In the genomic region with DNA sequence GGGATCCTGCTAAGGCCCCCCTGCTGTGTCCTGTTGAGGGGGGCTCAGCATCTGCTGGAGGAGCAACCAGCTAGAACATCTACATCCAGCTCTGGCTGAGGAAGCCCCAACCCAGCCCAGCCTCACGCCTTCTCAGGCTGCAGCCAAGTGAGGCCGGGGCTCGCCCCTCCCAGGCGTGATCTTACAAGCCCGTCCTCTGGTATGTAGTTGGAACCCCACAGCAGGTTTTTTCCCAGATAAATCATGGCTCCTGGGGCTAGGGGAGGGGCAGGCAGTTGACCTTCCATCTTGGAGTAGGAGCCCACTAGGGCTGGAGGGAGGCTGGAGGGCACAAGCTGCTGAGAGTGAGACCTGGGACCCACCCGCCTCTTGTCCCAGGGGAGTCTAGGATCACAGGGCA, we compare ENCODE assay signal across 16 cellular contexts. TPM values are rescaled to one million over a fixed set of nuclear protein-coding genes. Genes with fewer than 3 reads are reported as not detected.
A peak's percentile ranks its signal among the peaks of the same experiment; 100 is the strongest.
DNase-seq lines count a peak whose midpoint lies in the region; ATAC-seq, FAIRE-seq and TF ChIP-seq lines count a peak whose summit lies in the region.
"Had no signal": no experiment of that assay in that cellular context is flagged by ENCODE, and none has a peak within 500 bp of the region (broad histone marks: within the 10 kb centered on the region; RNA-seq: fewer than 3 reads in every experiment).

No MANE protein-coding gene starts in this region.

- no TSS peak for BruUV-seq in A673 (replicated peaks; lab: Mats Ljungman, UMichigan)

- no peak for TF ChIP-seq CTCF in bronchial epithelial cell (IDR thresholded peaks at IDR 0.05; ENCODE audit: insufficient read depth, low read length, severe bottlenecking)
- TF ChIP-seq CTCF in keratinocyte (optimal IDR thresholded peaks at IDR 0.05 in 1 of 3, IDR thresholded peaks at IDR 0.05 in 1 of 3, conservative IDR thresholded peaks at IDR 0.05 in 1 of 3; ENCODE audit: extremely low read depth in 1 of 3, insufficient read depth in 2 of 3, low read length in 3 of 3): no peak
- no peak for TF ChIP-seq CTCF in A673 (conservative IDR thresholded peaks at IDR 0.05; ENCODE audit: low read depth, low read length)

- intact Hi-C loops in A673 (cut with micrococcal nuclease; ENCODE audit: unreplicated experiment): no loop called here

- peaks cover 18% of the 10 kb centered on the region for H3K4me1 Mint-ChIP-seq in T-helper 17 cell

- POLR2A ChIA-PET in A673 (lab: Charles Lee; ENCODE audit: low non-redundant PET): no interaction called here

- dilution Hi-C loops in keratinocyte (cut with MboI; ENCODE audit: extremely low pct_ligation_motif_present, low sequenced_read_pairs): no loop called here

- H3K4me2 ChIP-seq in keratinocyte (ENCODE audit: control insufficient read depth, extremely low read depth, insufficient read depth, low read depth, low read length): peak overlapping the region; percentile 96

- peaks cover 4% of the 10 kb centered on the region for H3K9me1 ChIP-seq in keratinocyte (ENCODE audit: control insufficient read depth, extremely low read depth, insufficient read depth, low read length)

- H3K36me3 ChIP-seq in bronchial epithelial cell (ENCODE audit: control insufficient read depth, insufficient read depth, low read length) (peaks cover 41% of the 10 kb centered on the region), keratinocyte (ENCODE audit: control insufficient read depth in 2 of 2, extremely low read depth in 1 of 2, insufficient read depth in 2 of 2, low read length in 2 of 2) (peaks cover 13 to 56% of the 10 kb centered on the region in 2 experiments), A673 (ENCODE audit: insufficient read depth, low read length, poor library complexity, severe bottlenecking) (no peaks in the 10 kb centered on the region)

- no peaks in the 10 kb centered on the region for H3K27me3 Mint-ChIP-seq in T-helper 17 cell
- H3K27me3 Mint-ChIP-seq: CD4-positive, CD25-positive, alpha-beta regulatory T cell had no signal

- H3K4me1 ChIP-seq in keratinocyte (ENCODE audit: control insufficient read depth, extremely low read depth, insufficient read depth, low read length): peaks cover 61% of the 10 kb centered on the region
- H3K4me1 ChIP-seq in A673 (ENCODE audit: insufficient read depth, low read length, poor library complexity, severe bottlenecking): no peaks in the 10 kb centered on the region

- no peak overlapping the region for H3K4me3 Mint-ChIP-seq in T-helper 17 cell

- H3K9ac ChIP-seq in keratinocyte (ENCODE audit: control insufficient read depth, extremely low read depth, insufficient read depth, low read length): peak overlapping the region; percentile 87

- ATAC-seq in T-helper 17 cell: no peak

- H3K36me3 Mint-ChIP-seq in T-helper 17 cell (ENCODE audit: low read depth): peaks cover 7% of the 10 kb centered on the region

- H3K4me3 ChIP-seq in bronchial epithelial cell (ENCODE audit: low read depth, low read length): no peak overlapping the region
- H3K4me3 ChIP-seq in keratinocyte (ENCODE audit: control insufficient read depth in 2 of 3, extremely low read depth in 1 of 3, insufficient read depth in 2 of 3, low read depth in 1 of 3, low read length in 3 of 3): peak overlapping the region; percentile 31 to 78 (median 71)
- peak overlapping the region in 5 of 7 experiments; percentile 0 to 66 (median 54) for H3K4me3 ChIP-seq in skin epidermis
- no peak overlapping the region for H3K4me3 ChIP-seq in A673 (ENCODE audit: low read depth, low read length, poor library complexity, severe bottlenecking)

- no peaks in the 10 kb centered on the region for H3K9me3 ChIP-seq in T-helper 17 cell (ENCODE audit: control insufficient read depth, low read length, poor library complexity, severe bottlenecking)
- no peaks in the 10 kb centered on the region for H3K9me3 ChIP-seq in keratinocyte (ENCODE audit: control insufficient read depth, low read depth, low read length)
- H3K9me3 ChIP-seq in A673 (ENCODE audit: low read depth, low read length, poor library complexity, severe bottlenecking): no peaks in the 10 kb centered on the region

- DNase-seq in T-helper 17 cell (no peak), bronchial epithelial cell (ENCODE audit: low read depth) (peak; percentile 78), keratinocyte (ENCODE audit: low read depth, low spot score) (no peak), A673 (ENCODE audit: low spot score) (no peak), NCI-H524 (lab: John Stamatoyannopoulos, UW) (no peak), NCI-H345 treated with DMSO at 0.1 percent for 48 hours (lab: John Stamatoyannopoulos, UW; ENCODE audit: unreplicated experiment) (no peak)
- DNase-seq: Calu3; CD4-positive, CD25-positive, alpha-beta regulatory T cell; KG1; NCI-H1436; NCI-H2029 treated with DMSO at 0.1 percent for 48 hours; NCI-H510A treated with DMSO at 0.1 percent for 48 hours; Right ventricle myocardium superior had no signal

- no peak for FAIRE-seq in bronchial epithelial cell (lab: Jason Lieb, UNC)
- FAIRE-seq in keratinocyte (lab: Jason Lieb, UNC): peak; percentile 87
- FAIRE-seq: GM19239, H54 had no signal

- CTCF ChIA-PET in A673 (lab: Charles Lee): interaction anchor here (0.8 kb wide), 1 partner anchor 39 kb away, joined by 3 read pairs; no protein-coding TSS in a partner anchor

- no peak overlapping the region for H2AFZ ChIP-seq in keratinocyte (ENCODE audit: control insufficient read depth, low read length)

- H3K79me2 ChIP-seq in keratinocyte (ENCODE audit: control insufficient read depth, insufficient read depth, low read length): peaks cover 79% of the 10 kb centered on the region

- peak overlapping the region; percentile 96 for H3K27ac ChIP-seq in keratinocyte (ENCODE audit: control insufficient read depth, insufficient read depth, low read length)
- peak overlapping the region; percentile 31 to 93 (median 84) for H3K27ac ChIP-seq in skin epidermis
- H3K27ac ChIP-seq in A673 (ENCODE audit: low read depth, low read length, poor library complexity, severe bottlenecking): no peak overlapping the region

- peaks cover 21% of the 10 kb centered on the region for H4K20me1 ChIP-seq in keratinocyte (ENCODE audit: control insufficient read depth, extremely low read depth, insufficient read depth, low read length)

- H3K27ac Mint-ChIP-seq in T-helper 17 cell: peak overlapping the region; percentile 41

- H3K27me3 ChIP-seq in bronchial epithelial cell (ENCODE audit: control insufficient read depth, insufficient read depth, low read length): no peaks in the 10 kb centered on the region
- H3K27me3 ChIP-seq in keratinocyte (ENCODE audit: control insufficient read depth, extremely low read depth, insufficient read depth, low read length): no peaks in the 10 kb centered on the region
- no peaks in the 10 kb centered on the region for H3K27me3 ChIP-seq in A673 (replicated peaks; ENCODE audit: insufficient read depth, low read depth, low read length, poor library complexity)

RNA-seq across cellular contexts. Expression of gene FAM83G, which starts 4.7 kb away (rescaled TPM):
- 1 to 10 TPM; 7.8 to 7.9 TPM for total RNA-seq in T-helper 17 cell
- 28.4 and 35.5 TPM in 2 replicates for total RNA-seq in bronchial epithelial cell
- polyA plus RNA-seq in keratinocyte: 23.2 to 29.8 TPM (median 23.7 TPM) in 3 replicates
- 17.7 TPM for polyA plus RNA-seq in keratinocyte (2011; ENCODE audit: low read depth)
- polyA plus RNA-seq in keratinocyte (2011; cell fraction: cytosol; rRNA removed): 15.2 and 25.5 TPM in 2 replicates
- 57.1 and 69.8 TPM in 2 replicates for polyA plus RNA-seq in keratinocyte (2011; cell fraction: nucleus; rRNA removed)
- 30.2 and 48.6 TPM in 2 replicates for polyA plus RNA-seq in keratinocyte (2012; ENCODE audit: low replicate concordance)
- 29.1 to 51.3 TPM (median 33.1 TPM) in 3 replicates for polyA minus RNA-seq in keratinocyte
- 58.1 TPM for polyA minus RNA-seq in keratinocyte (2011; cell fraction: cytosol; rRNA and poly(A)+ RNA removed)
- polyA minus RNA-seq in keratinocyte (2011; cell fraction: nucleus; rRNA and poly(A)+ RNA removed): 67.7 and 69.3 TPM in 2 replicates
- total RNA-seq in A673 (2021): 9.6 and 12.4 TPM in 2 replicates

RNA-seq across cellular contexts. Expression of gene GRAP, which starts 46.8 kb away (rescaled TPM):
- total RNA-seq in T-helper 17 cell (10 to 100 TPM; 23.8 to 26.7 TPM), bronchial epithelial cell (not detected in 2 replicates), A673 (2021) (0.26 TPM in 1 of 2 replicates, not detected in the other)
- polyA plus RNA-seq in keratinocyte: 0.02 to 0.05 TPM (median 0.03 TPM) in 3 replicates
- polyA plus RNA-seq in keratinocyte (2011; ENCODE audit: low read depth): not detected
- 0.04 TPM in 1 of 2 replicates, not detected in the other for polyA plus RNA-seq in keratinocyte (2011; cell fraction: cytosol; rRNA removed)
- 0.12 TPM in 1 of 2 replicates, not detected in the other for polyA plus RNA-seq in keratinocyte (2011; cell fraction: nucleus; rRNA removed)
- not detected in 2 replicates for polyA plus RNA-seq in keratinocyte (2012; ENCODE audit: low replicate concordance)
- not detected in 3 replicates for polyA minus RNA-seq in keratinocyte
- polyA minus RNA-seq in keratinocyte (2011; cell fraction: cytosol; rRNA and poly(A)+ RNA removed): not detected
- not detected in 2 replicates for polyA minus RNA-seq in keratinocyte (2011; cell fraction: nucleus; rRNA and poly(A)+ RNA removed)
- total RNA-seq: Calu3 had no signal

RNA-seq across cellular contexts. Expression of gene SLC5A10, which starts 47.9 kb away (rescaled TPM):
- total RNA-seq in T-helper 17 cell (not detected), bronchial epithelial cell (0.13 TPM in 1 of 2 replicates, not detected in the other), A673 (2021) (not detected in 2 replicates)
- 0.02 to 0.04 TPM in 2 of 3 replicates, not detected in the other for polyA plus RNA-seq in keratinocyte
- 0.07 TPM for polyA plus RNA-seq in keratinocyte (2011; ENCODE audit: low read depth)
- polyA plus RNA-seq in keratinocyte (2011; cell fraction: cytosol; rRNA removed): 0.03 TPM in 1 of 2 replicates, not detected in the other
- 0.08 and 0.14 TPM in 2 replicates for polyA plus RNA-seq in keratinocyte (2011; cell fraction: nucleus; rRNA removed)
- 0.27 TPM in 1 of 2 replicates, not detected in the other for polyA plus RNA-seq in keratinocyte (2012; ENCODE audit: low replicate concordance)
- not detected in 3 replicates for polyA minus RNA-seq in keratinocyte
- polyA minus RNA-seq in keratinocyte (2011; cell fraction: cytosol; rRNA and poly(A)+ RNA removed): not detected
- 0.31 and 0.32 TPM in 2 replicates for polyA minus RNA-seq in keratinocyte (2011; cell fraction: nucleus; rRNA and poly(A)+ RNA removed)
- total RNA-seq: Calu3; CD4-positive, CD25-positive, alpha-beta regulatory T cell; Right ventricle myocardium superior had no signal

Comparison
In these comparisons a context has a peak if more than half of its experiments do, and no peak if none do; other contexts are left out.
1. H3K4me3 ChIP-seq: peak in keratinocyte (3 of 3) and skin epidermis (5 of 7); none in bronchial epithelial cell (single experiment) and A673 (single experiment).
2. RNA of gene GRAP, which starts 46.8 kb away (total RNA-seq): 23.8 to 26.7 TPM in T-helper 17 cell; 0.26 TPM in A673 and not detected in bronchial epithelial cell; every median in the first group is over 10 times any median in the second.